In the genomic region with DNA sequence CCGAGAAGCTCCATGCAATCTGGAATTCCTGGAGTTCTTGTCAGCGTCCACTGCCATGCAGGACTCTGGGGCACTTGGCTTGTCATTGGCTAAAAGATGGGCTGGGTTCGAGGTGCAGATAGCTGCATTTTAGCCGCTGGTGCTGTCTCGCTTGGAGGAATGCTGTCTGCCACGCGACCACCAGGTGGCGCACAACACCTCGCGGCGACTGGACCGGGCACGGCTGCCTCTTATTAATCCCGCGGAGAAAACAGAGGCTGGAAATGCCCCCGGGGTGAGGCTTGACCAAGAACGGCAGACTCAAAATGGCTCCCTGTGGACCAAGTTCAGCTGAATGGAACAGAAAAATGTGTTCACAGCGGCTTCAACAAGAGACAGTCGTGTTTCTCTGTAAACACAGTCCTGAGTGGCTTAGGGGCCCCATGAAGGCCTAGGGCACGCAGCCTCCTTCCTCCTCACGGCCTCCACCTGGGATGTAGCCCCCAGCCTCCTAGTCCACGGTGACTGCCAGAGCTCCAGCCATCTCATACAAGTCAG, we compare ENCODE assay signal across 8 cellular contexts. TPM values are rescaled to one million over a fixed set of nuclear protein-coding genes. Genes with fewer than 3 reads are reported as not detected.
DNase-seq lines count a peak whose midpoint lies in the region; ATAC-seq and TF ChIP-seq lines count a peak whose summit lies in the region.

No MANE protein-coding gene starts in this region.

- peak; percentile 55 for ATAC-seq in HG02678 (IDR thresholded peaks at IDR 0.05; ENCODE audit: unreplicated experiment)
- no peak for ATAC-seq in HG02870 (IDR thresholded peaks at IDR 0.05; ENCODE audit: unreplicated experiment)

- intact Hi-C loops in lower leg skin (cut with DNase I; ENCODE audit: low total_unique reads) = loop anchor here (10.0 kb wide), 1 partner anchor 216 kb away; no protein-coding TSS in a partner anchor

- WGBS in lower leg skin, 2 donors = 12 to 13% methylated on average over 19 to 20 of the region's 22 CpGs

- H3K4me3 ChIP-seq in lower leg skin (ENCODE audit: low read depth, poor library complexity, severe bottlenecking) = no peak overlapping the region

- peak; percentile 96 for TF ChIP-seq CTCF in GM12873 (IDR thresholded peaks at IDR 0.05; ENCODE audit: insufficient read depth, low read depth, low read length, missing control alignments)
- TF ChIP-seq CTCF in lower leg skin (IDR thresholded peaks at IDR 0.05) = peak in 1 of 3 donors; percentile 68

- DNase-seq in NCI-H2196 treated with DMSO at 0.1 percent for 48 hours (lab: John Stamatoyannopoulos, UW; ENCODE audit: unreplicated experiment) (peak; percentile 67), dedifferentiated amniotic fluid mesenchymal stem cell (ENCODE audit: extremely low spot score) (peak; percentile 47), lower leg skin (ENCODE audit: low spot score in 2 of 2) (peak; percentile 59 to 96)
- peak; percentile 79 for DNase-seq in activated CD4-positive, alpha-beta T cell treated with anti-CD3 and anti-CD28 coated beads, Interleukin-2, amount 50 U/mL, for 1 hour
- DNase-seq in stimulated activated CD8-positive, alpha-beta memory T cell treated with anti-CD3 and anti-CD28 coated beads, Interleukin-12 subunit alpha, Interleukin-12 subunit beta, amount 100 ng/mL, for 1 hour (ENCODE audit: low read depth) = peak; percentile 69

- TF ChIP-seq POLR2A in lower leg skin (IDR thresholded peaks at IDR 0.05) = no peak

RNA-seq across cellular contexts. Expression of a gene that starts 46.2 kb away (rescaled TPM):
- total RNA-seq in lower leg skin = 1 to 10 TPM; 1.2 to 6.7 (median 3.5) TPM
